21 cellular contexts compared by ENCODE assay signal in the genomic region with DNA sequence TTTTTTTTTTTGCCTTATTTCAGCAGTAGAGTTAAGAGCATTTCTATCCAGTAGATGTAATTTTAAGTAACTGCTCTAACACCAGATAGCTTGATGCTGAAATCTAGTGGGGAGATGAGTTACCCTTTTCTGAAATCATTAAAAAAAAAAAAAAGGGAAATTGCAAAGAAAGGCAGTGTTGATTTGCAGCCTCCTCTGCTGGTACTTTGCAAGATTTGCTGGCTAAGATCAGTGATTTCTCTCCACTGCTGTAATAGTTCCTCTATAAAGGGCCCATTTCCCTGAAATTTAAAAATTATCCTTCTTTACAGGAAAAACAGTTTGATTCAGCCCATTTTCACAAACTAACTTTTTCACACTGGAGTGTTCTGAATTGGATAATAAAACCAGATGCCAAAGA.
DNase-seq lines count a peak whose midpoint lies in the region; ATAC-seq, FAIRE-seq and TF ChIP-seq lines count a peak whose summit lies in the region.
"Had no signal": no experiment of that assay in that cellular context is flagged by ENCODE, and none has a peak within 500 bp of the region (broad histone marks: within the 10 kb centered on the region; RNA-seq: fewer than 3 reads in every experiment).

No MANE protein-coding gene starts in this region.

- no peak overlapping the region for H3K27ac Mint-ChIP-seq in HFFc6
- H3K27ac Mint-ChIP-seq in activated CD8-positive, alpha-beta memory T cell treated with anti-CD3 and anti-CD28 coated beads, Interleukin-2, amount 10 ng/mL, durations not matched to agents 7 days and 5 days: no peak overlapping the region
- H3K27ac Mint-ChIP-seq: activated T-cell treated with anti-CD3 and anti-CD28 coated beads, Interleukin-2, amount 50 U/mL, for 24 hours; B cell; nephron had no signal

- no peak for ATAC-seq in RWPE2 (ENCODE audit: low read depth)
- no peak for ATAC-seq in activated CD8-positive, alpha-beta memory T cell treated with anti-CD3 and anti-CD28 coated beads, Interleukin-2, amount 10 ng/mL, durations not matched to agents 7 days and 5 days
- ATAC-seq: heart left ventricle, sciatic nerve had no signal

- H3K4me1 Mint-ChIP-seq in HFFc6 (ENCODE audit: low read depth): peaks cover 10% of the 10 kb centered on the region
- H3K4me1 Mint-ChIP-seq in activated CD8-positive, alpha-beta memory T cell treated with anti-CD3 and anti-CD28 coated beads, Interleukin-2, amount 10 ng/mL, durations not matched to agents 7 days and 5 days: no peaks in the 10 kb centered on the region
- H3K4me1 Mint-ChIP-seq: B cell had no signal

- H3K4me3 Mint-ChIP-seq in HFFc6: no peak overlapping the region
- H3K4me3 Mint-ChIP-seq in activated CD8-positive, alpha-beta memory T cell treated with anti-CD3 and anti-CD28 coated beads, Interleukin-2, amount 10 ng/mL, durations not matched to agents 7 days and 5 days: no peak overlapping the region
- H3K4me3 Mint-ChIP-seq: activated T-cell treated with anti-CD3 and anti-CD28 coated beads, Interleukin-2, amount 50 U/mL, for 24 hours; B cell; nephron had no signal

- no peaks in the 10 kb centered on the region for H3K36me3 Mint-ChIP-seq in HFFc6 (ENCODE audit: low read depth)
- H3K36me3 Mint-ChIP-seq in activated CD8-positive, alpha-beta memory T cell treated with anti-CD3 and anti-CD28 coated beads, Interleukin-2, amount 10 ng/mL, durations not matched to agents 7 days and 5 days: no peaks in the 10 kb centered on the region

- H3K27me3 ChIP-seq in RWPE2 (ENCODE audit: insufficient read depth, poor library complexity, severe bottlenecking) (no peaks in the 10 kb centered on the region), testis (no peaks in the 10 kb centered on the region)
- H3K27me3 ChIP-seq: heart left ventricle, stomach had no signal

- intact Hi-C loops in testis (cut with DNase I; ENCODE audit: low total_unique reads): no loop called here

- H3K27ac ChIP-seq in RWPE2 (ENCODE audit: poor library complexity, severe bottlenecking): no peak overlapping the region
- H3K27ac ChIP-seq in testis: no peak overlapping the region
- H3K27ac ChIP-seq: heart left ventricle, left ventricle myocardium inferior, SK-N-MC, stomach had no signal

- no peaks in the 10 kb centered on the region for H3K4me1 ChIP-seq in RWPE2 (ENCODE audit: insufficient read depth, poor library complexity, severe bottlenecking)
- no peaks in the 10 kb centered on the region for H3K4me1 ChIP-seq in testis
- H3K4me1 ChIP-seq: left ventricle myocardium inferior had no signal

- TF ChIP-seq POLR2A in testis (IDR thresholded peaks at IDR 0.05): no peak

- no peaks in the 10 kb centered on the region for H3K9me3 ChIP-seq in RWPE2 (ENCODE audit: severe bottlenecking)
- H3K9me3 ChIP-seq in testis: no peaks in the 10 kb centered on the region
- H3K9me3 ChIP-seq: heart left ventricle, left ventricle myocardium inferior, stomach had no signal

- DNase-seq in AG09319 (ENCODE audit: extremely low read depth, low read depth) (no peak), HFFc6 (no peak), RWPE2 (ENCODE audit: low spot score) (no peak), fibroblast of peridontal ligament (ENCODE audit: extremely low read depth) (peak; percentile 39), NCI-H1048 (lab: John Stamatoyannopoulos, UW) (no peak), testis (no peak), D721Med (ENCODE audit: insufficient read length, low spot score) (no peak)
- no peak for DNase-seq in activated CD8-positive, alpha-beta memory T cell treated with anti-CD3 and anti-CD28 coated beads, Interleukin-2, amount 10 ng/mL, durations not matched to agents 7 days and 5 days
- DNase-seq: activated T-cell treated with anti-CD3 and anti-CD28 coated beads, Interleukin-2, amount 50 U/mL, for 24 hours; amniotic stem cell; DMS79; H7; heart left ventricle; left ventricle myocardium inferior; NCI-H187; NCI-H526 treated with DMSO at 0.1 percent for 48 hours; stomach had no signal

- peak; percentile 18 for TF ChIP-seq CTCF in AG09319 (IDR thresholded peaks at IDR 0.05; ENCODE audit: low read depth, low read length)
- TF ChIP-seq CTCF in HFFc6 (IDR thresholded peaks at IDR 0.05): peak; percentile 50
- peak; percentile 15 for TF ChIP-seq CTCF in RWPE2 (IDR thresholded peaks at IDR 0.05; ENCODE audit: poor library complexity, severe bottlenecking)
- no peak for TF ChIP-seq CTCF in testis (IDR thresholded peaks at IDR 0.05)
- TF ChIP-seq CTCF in D721Med (IDR thresholded peaks at IDR 0.05; ENCODE audit: insufficient read depth, missing control alignments): no peak

- CTCF ChIA-PET in activated CD8-positive, alpha-beta memory T cell treated with anti-CD3 and anti-CD28 coated beads, Interleukin-2, amount 10 ng/mL, durations not matched to agents 7 days and 5 days (lab: Charles Lee): no interaction called here

- H3K27me3 Mint-ChIP-seq in HFFc6 (ENCODE audit: insufficient read depth): peaks cover 6% of the 10 kb centered on the region
- H3K27me3 Mint-ChIP-seq in activated CD8-positive, alpha-beta memory T cell treated with anti-CD3 and anti-CD28 coated beads, Interleukin-2, amount 10 ng/mL, durations not matched to agents 7 days and 5 days: peaks cover 2% of the 10 kb centered on the region
- H3K27me3 Mint-ChIP-seq: activated T-cell treated with anti-CD3 and anti-CD28 coated beads, Interleukin-2, amount 50 U/mL, for 24 hours; B cell had no signal

- H3K9me3 Mint-ChIP-seq in HFFc6: no peaks in the 10 kb centered on the region
- no peaks in the 10 kb centered on the region for H3K9me3 Mint-ChIP-seq in activated CD8-positive, alpha-beta memory T cell treated with anti-CD3 and anti-CD28 coated beads, Interleukin-2, amount 10 ng/mL, durations not matched to agents 7 days and 5 days (ENCODE audit: low read depth)
- H3K9me3 Mint-ChIP-seq: activated T-cell treated with anti-CD3 and anti-CD28 coated beads, Interleukin-2, amount 50 U/mL, for 24 hours had no signal

- H3K36me3 ChIP-seq in RWPE2 (ENCODE audit: low read depth) (no peaks in the 10 kb centered on the region), testis (ENCODE audit: low read depth, missing control alignments) (no peaks in the 10 kb centered on the region)
- H3K36me3 ChIP-seq: heart left ventricle, left ventricle myocardium inferior, stomach had no signal

- no peak for FAIRE-seq in D721Med (lab: Jason Lieb, UNC)

- no peak overlapping the region for H3K4me3 ChIP-seq in RWPE2 (ENCODE audit: severe bottlenecking)
- no peak overlapping the region for H3K4me3 ChIP-seq in testis
- H3K4me3 ChIP-seq: heart left ventricle, left ventricle myocardium inferior, SK-N-MC, stomach had no signal

Comparison
In these comparisons a context has a peak if more than half of its experiments do, and no peak if none do; other contexts are left out.
1. CTCF ChIP-seq: peak in AG09319 (single experiment), HFFc6 (single experiment) and RWPE2 (single experiment); none in testis (0 of 3) and D721Med (single experiment).